ENCODE assay signal across 1 cellular context in genomic region chr7:1432411-1433082, GRCh38.
A peak's percentile ranks its signal among the peaks of the same experiment; 100 is the strongest.
TF ChIP-seq lines count a peak whose summit lies in the region.

No MANE protein-coding gene starts in this region.

TF ChIP-seq in H1, 55 proteins besides CTCF, POLR2A, EP300 and RAD21:
- 0 out of 2 replicates have a peak, but pooled peaks have one; percentile 30 for TF ChIP-seq YY1 (IDR thresholded peaks at IDR 0.05; ENCODE audit: low read depth, low read length)
- 0 out of 2 replicates have a peak, but pooled peaks have one; percentile 46 for TF ChIP-seq MAX (IDR thresholded peaks at IDR 0.05)
- peak; percentile 41; the same call in 1 of the 2 replicates for TF ChIP-seq CREB1 (IDR thresholded peaks at IDR 0.05)
- TF ChIP-seq BACH1 (IDR thresholded peaks at IDR 0.05; ENCODE audit: low read length), result peak; percentile 32; the same call in 1 of the 2 replicates
- no peak for TF ChIP-seq POU5F1 (IDR thresholded peaks at IDR 0.05; ENCODE audit: low read depth, low read length)
- peak; percentile 77; the same call in 1 of the 2 replicates for TF ChIP-seq GABPA (IDR thresholded peaks at IDR 0.05; ENCODE audit: borderline replicate concordance, insufficient read depth, low read length)
- no peak for TF ChIP-seq TBP (IDR thresholded peaks at IDR 0.05; ENCODE audit: low read depth, low read length)
- TF ChIP-seq KDM4A (IDR thresholded peaks at IDR 0.05; ENCODE audit: low read depth, low read length, severe bottlenecking), result no peak
- peak; percentile 57; the same call in 1 of the 2 replicates for TF ChIP-seq KDM1A (IDR thresholded peaks at IDR 0.05; ENCODE audit: borderline replicate concordance, low read length)
TF ChIP-seq in H1: peak in this region for 6.
